8 cellular contexts compared by ENCODE assay signal in the genomic region with DNA sequence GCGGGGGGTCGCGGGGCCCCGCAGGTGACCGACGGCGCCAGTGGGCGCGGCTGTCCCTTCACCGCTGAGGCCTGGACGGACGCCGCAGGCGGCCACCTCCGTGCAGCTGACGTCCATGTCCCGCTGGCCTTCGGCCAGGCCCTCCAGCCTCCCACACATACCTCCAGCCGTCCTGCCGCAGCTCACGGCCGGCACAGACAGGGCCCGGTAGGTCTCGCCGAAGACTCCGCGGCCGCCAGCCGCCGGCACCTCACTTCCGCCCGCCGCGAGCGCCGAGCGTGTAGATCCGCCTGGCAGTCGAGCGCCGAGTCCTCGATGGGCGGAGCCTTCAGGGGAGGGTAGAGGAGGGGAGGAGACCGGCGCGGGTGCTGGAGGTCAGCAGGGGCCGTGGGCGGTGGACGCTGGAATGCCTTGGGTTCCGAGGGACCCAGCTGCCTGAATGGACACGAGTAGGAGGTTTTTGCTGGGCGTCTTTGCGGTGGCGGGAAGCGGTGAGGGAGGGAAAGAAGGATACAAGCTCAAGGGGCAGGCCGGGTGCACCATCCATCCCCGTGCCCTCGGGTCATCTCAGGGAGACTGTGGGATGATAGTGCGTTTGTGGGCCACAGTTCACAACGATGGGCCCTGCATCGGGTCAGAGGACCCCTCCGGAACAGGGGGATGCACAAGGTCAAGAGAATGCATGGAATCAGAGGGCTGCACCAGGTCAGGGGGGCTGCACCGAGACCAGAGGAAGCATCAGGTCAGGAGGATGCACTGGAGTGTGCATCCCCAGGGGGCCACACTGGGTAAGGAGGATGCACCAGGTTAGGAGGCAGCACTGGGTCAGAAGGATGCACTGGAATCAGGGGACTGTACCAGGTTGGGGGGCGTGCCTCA. TPM values are rescaled to one million over a fixed set of nuclear protein-coding genes. Genes with fewer than 3 reads are reported as not detected.
DNase-seq lines count a peak whose midpoint lies in the region; ATAC-seq and TF ChIP-seq lines count a peak whose summit lies in the region.

A gene with protein sequence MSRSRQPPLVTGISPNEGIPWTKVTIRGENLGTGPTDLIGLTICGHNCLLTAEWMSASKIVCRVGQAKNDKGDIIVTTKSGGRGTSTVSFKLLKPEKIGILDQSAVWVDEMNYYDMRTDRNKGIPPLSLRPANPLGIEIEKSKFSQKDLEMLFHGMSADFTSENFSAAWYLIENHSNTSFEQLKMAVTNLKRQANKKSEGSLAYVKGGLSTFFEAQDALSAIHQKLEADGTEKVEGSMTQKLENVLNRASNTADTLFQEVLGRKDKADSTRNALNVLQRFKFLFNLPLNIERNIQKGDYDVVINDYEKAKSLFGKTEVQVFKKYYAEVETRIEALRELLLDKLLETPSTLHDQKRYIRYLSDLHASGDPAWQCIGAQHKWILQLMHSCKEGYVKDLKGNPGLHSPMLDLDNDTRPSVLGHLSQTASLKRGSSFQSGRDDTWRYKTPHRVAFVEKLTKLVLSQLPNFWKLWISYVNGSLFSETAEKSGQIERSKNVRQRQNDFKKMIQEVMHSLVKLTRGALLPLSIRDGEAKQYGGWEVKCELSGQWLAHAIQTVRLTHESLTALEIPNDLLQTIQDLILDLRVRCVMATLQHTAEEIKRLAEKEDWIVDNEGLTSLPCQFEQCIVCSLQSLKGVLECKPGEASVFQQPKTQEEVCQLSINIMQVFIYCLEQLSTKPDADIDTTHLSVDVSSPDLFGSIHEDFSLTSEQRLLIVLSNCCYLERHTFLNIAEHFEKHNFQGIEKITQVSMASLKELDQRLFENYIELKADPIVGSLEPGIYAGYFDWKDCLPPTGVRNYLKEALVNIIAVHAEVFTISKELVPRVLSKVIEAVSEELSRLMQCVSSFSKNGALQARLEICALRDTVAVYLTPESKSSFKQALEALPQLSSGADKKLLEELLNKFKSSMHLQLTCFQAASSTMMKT (minus strand): TSS at position 282 of the 879 bp plus-strand sequence. CDS start 55,321 bp downstream, outside the sequence.

- no peaks in the 10 kb centered on the region for H3K36me3 Mint-ChIP-seq in type B pancreatic cell

- peaks cover 0 to 23% (median 15%) of the 10 kb centered on the region in 9 donors for H3K4me1 ChIP-seq in heart right ventricle

- DNase-seq in HEK293T (ENCODE audit: extremely low spot score) (peak; percentile 82), MV-4-11 (lab: John Stamatoyannopoulos, UW) (peak; percentile 67), T-helper 1 cell (peak; percentile 65 to 86 (median 76)), heart right ventricle (peak; percentile 86 to 89), posterior vena cava (ENCODE audit: low spot score) (peak; percentile 96), type B pancreatic cell (ENCODE audit: extremely low spot score, unreplicated experiment) (peak; percentile 85)

- peaks cover 0 to 14% (median 0%) of the 10 kb centered on the region in 9 donors for H3K36me3 ChIP-seq in heart right ventricle

- H3K4me1 Mint-ChIP-seq in type B pancreatic cell (ENCODE audit: unreplicated experiment), result peaks cover 19% of the 10 kb centered on the region

- peak within 1 kb of the TSS; percentile 98 for H3K4me3 Mint-ChIP-seq in type B pancreatic cell

- TF ChIP-seq CTCF in GM12872 (IDR thresholded peaks at IDR 0.05; ENCODE audit: insufficient read depth, low read depth, low read length) (0 out of 3 replicates have a peak, but pooled peaks have one; percentile 13), heart right ventricle (IDR thresholded peaks at IDR 0.05) (no peak), type B pancreatic cell (conservative IDR thresholded peaks at IDR 0.05) (no peak)

- intact Hi-C loops in heart right ventricle (cut with DNase I), result no loop called here
- intact Hi-C loops in posterior vena cava (cut with DNase I), result no loop called here

- peak within 1 kb of the TSS; percentile 96 for H3K27ac Mint-ChIP-seq in type B pancreatic cell

- H3K4me3 ChIP-seq in heart right ventricle, result peak within 1 kb of the TSS; percentile 78 to 98 (median 89)

- POLR2A ChIA-PET in HEK293T (lab: Yijun Ruan, JAX), result interaction anchor here (1.0 to 2.0 kb wide), 3 partner anchors 10 to 18 kb away, joined by 4 to 12 read pairs (median 6); no protein-coding TSS in a partner anchor

- H3K27ac ChIP-seq in adipose tissue (ENCODE audit: low read depth, low read length), result peak within 1 kb of the TSS; percentile 23
- peak within 1 kb of the TSS in 9 of 10 donors; percentile 72 to 94 (median 85) for H3K27ac ChIP-seq in heart right ventricle

- ATAC-seq in heart right ventricle, result peak; percentile 96 to 98 (median 97)

- H3K9me3 ChIP-seq in heart right ventricle, result no peaks in the 10 kb centered on the region

- peaks cover 2% of the 10 kb centered on the region for H3K27me3 Mint-ChIP-seq in type B pancreatic cell

- H3K9me3 Mint-ChIP-seq in type B pancreatic cell, result no peaks in the 10 kb centered on the region

- 3% methylated on average over 48 to 64 of the region's 64 CpGs for WGBS in adipose tissue, 3 donors
- WGBS in heart right ventricle, 2 donors, result 2% methylated on average over 64 of the region's 64 CpGs

- CTCF ChIA-PET in HEK293T (lab: Yijun Ruan, JAX), result interaction anchor here (0.9 kb wide), 1 partner anchor 12 kb away, joined by 3 read pairs; no protein-coding TSS in a partner anchor

- H3K27me3 ChIP-seq in heart right ventricle, result no peaks in the 10 kb centered on the region

TF ChIP-seq in HEK293T, 16 proteins besides CTCF, POLR2A, EP300 and RAD21:
- TF ChIP-seq CTBP1 (IDR thresholded peaks at IDR 0.05; ENCODE audit: borderline replicate concordance), result peak; percentile 61; the same call in 1 of the 2 replicates
- peak; percentile 72 for TF ChIP-seq ELF4 (IDR thresholded peaks at IDR 0.05)
- peak; percentile 84 for TF ChIP-seq L3MBTL2 (conservative IDR thresholded peaks at IDR 0.05)
- TF ChIP-seq BHLHE40 (IDR thresholded peaks at IDR 0.05; ENCODE audit: borderline replicate concordance), result no peak

RNA-seq across cellular contexts. Expression of the gene that starts here (rescaled TPM):
- polyA plus RNA-seq in adipose tissue (1 to 10 TPM; 3.8 to 9.2 (median 6.9) TPM), heart right ventricle (1 to 10 TPM; 4.0 to 7.5 TPM)
- total RNA-seq in heart right ventricle (10 to 100 TPM; 10.2 to 18.4 (median 14.3) TPM), posterior vena cava (10 to 100 TPM; 16.7 to 20.5 TPM), type B pancreatic cell (ENCODE audit: low replicate concordance) (21.6 and 22.9 TPM in 2 replicates)

Comparison
In these comparisons a context has a peak if more than half of its experiments do, and no peak if none do; other contexts are left out.
1. Peak in every context shown above with its lines: DNase-seq, ATAC-seq, H3K4me3 ChIP-seq and H3K27ac ChIP-seq.